Comparison of ENCODE assay signal across 25 cellular contexts in the genomic region with DNA sequence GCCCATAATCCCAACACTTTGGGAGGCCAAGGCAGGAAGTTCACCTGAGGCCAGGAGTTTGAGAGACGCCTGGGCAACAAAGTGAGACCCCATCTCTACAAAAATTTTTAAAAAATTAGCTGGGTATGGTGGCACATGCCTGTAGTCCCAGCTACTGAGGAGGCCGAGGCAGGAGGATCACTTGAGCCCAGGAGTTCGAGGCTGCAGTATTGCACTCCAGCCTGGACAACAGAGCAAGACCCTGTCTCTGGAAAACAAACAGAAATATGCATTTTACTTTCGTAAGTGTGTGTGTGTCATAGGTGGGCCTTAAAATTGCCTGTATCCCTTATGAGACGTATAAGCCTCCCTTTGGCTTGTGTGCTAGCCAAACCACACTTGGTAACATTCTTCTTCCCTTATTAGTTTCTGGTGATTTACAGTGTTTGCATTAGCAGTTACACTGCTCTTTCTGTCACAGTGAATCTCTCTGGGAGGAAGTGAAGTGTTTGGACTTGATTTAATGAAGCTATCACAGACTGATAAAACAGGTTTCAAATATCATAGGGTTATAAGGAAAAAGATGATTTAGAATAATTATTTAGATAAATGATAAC. TPM values are rescaled to one million over a fixed set of nuclear protein-coding genes. Genes with fewer than 3 reads are reported as not detected.
"Had no signal": no experiment of that assay in that cellular context is flagged by ENCODE, and none has a peak within 500 bp of the region (broad histone marks: within the 10 kb centered on the region; RNA-seq: fewer than 3 reads in every experiment).

No MANE protein-coding gene starts in this region.

- FAIRE-seq: small intestine had no signal

- H3K27me3 ChIP-seq: body of pancreas, cardiac muscle cell, left lung, suprapubic skin, tibial nerve, uterus had no signal

- H3K36me3 ChIP-seq: cardiac muscle cell, left lung, suprapubic skin, tibial nerve, uterus had no signal

- H3K4me3 ChIP-seq: body of pancreas, cardiac muscle cell, left lung, lung, suprapubic skin, tibial nerve, uterus had no signal

- H3K4me1 ChIP-seq: left lung, parathyroid adenoma, suprapubic skin, tibial nerve, uterus had no signal

- H3K9ac ChIP-seq: parathyroid adenoma had no signal

- H3K79me2 ChIP-seq: parathyroid adenoma had no signal

- H2AFZ ChIP-seq: parathyroid adenoma had no signal

- H3K27ac ChIP-seq: body of pancreas, cardiac muscle cell, epithelial cell of prostate, left lung, parathyroid adenoma, suprapubic skin, tibial nerve, uterus had no signal

- DNase-seq: activated CD4-positive, alpha-beta T cell treated with anti-CD3 and anti-CD28 coated beads for 4 hours; activated CD4-positive, alpha-beta T cell treated with anti-CD3 and anti-CD28 coated beads, Interleukin-2, amount 50 U/mL, for 48 hours; activated CD4-positive, CD25-positive, alpha-beta regulatory T cell; activated CD8-positive, alpha-beta memory T cell treated with anti-CD3 and anti-CD28 coated beads, Interleukin-2, amount 50 U/mL, for 48 hours; activated naive CD4-positive, alpha-beta T cell treated with Interleukin-2 at 50 U/mL for 16 hours; activated naive CD8-positive, alpha-beta T cell treated with anti-CD3 and anti-CD28 coated beads for 36 hours; activated T-cell treated with anti-CD3 and anti-CD28 coated beads, Interleukin-2, amount 50 U/mL, for 4 hours; amniotic stem cell; body of pancreas; kidney; left lung; naive thymus-derived CD8-positive, alpha-beta T cell; right cardiac atrium; small intestine; stimulated activated CD4-positive, alpha-beta T cell treated with anti-CD3 and anti-CD28 coated beads, Interleukin-2, amount 100 ng/mL, for 24 hours; stimulated activated naive CD8-positive, alpha-beta T cell treated with anti-CD3 and anti-CD28 coated beads, Interleukin-15, amount 100 ng/mL, for 72 hours; T-helper 17 cell; uterus had no signal

- H3K9me3 ChIP-seq: body of pancreas, left lung, suprapubic skin, tibial nerve, uterus had no signal

- ATAC-seq: activated T-cell treated with anti-CD3 and anti-CD28 coated beads, Interleukin-2, amount 50 U/mL, for 4 hours; body of pancreas; left lung; naive thymus-derived CD8-positive, alpha-beta T cell; right cardiac atrium; stimulated activated effector memory CD8-positive, alpha-beta T cell treated with anti-CD3 and anti-CD28 coated beads, Interleukin-12 subunit alpha, Interleukin-12 subunit beta, amount 100 ng/mL, for 72 hours; stimulated activated naive CD8-positive, alpha-beta T cell treated with anti-CD3 and anti-CD28 coated beads, Interleukin-15, amount 100 ng/mL, for 72 hours; T-helper 17 cell had no signal

RNA-seq across cellular contexts. Expression of a gene that starts 48.9 kb away (rescaled TPM):
- total RNA-seq: T-helper 17 cell had no signal
- polyA plus RNA-seq: naive thymus-derived CD8-positive, alpha-beta T cell had no signal
